ENCODE assay signal across 18 cellular contexts in genomic region chr9:5953743-5954707, GRCh38.
DNase-seq lines count a peak whose midpoint lies in the region; ATAC-seq, FAIRE-seq and TF ChIP-seq lines count a peak whose summit lies in the region.
"Had no signal": no experiment of that assay in that cellular context is flagged by ENCODE, and none has a peak within 500 bp of the region (broad histone marks: within the 10 kb centered on the region; RNA-seq: fewer than 3 reads in every experiment).

No MANE protein-coding gene starts in this region.

- TF ChIP-seq CTCF in choroid plexus epithelial cell (conservative IDR thresholded peaks at IDR 0.05; ENCODE audit: low read depth, low read length) (no peak), mesothelial cell of epicardium (IDR thresholded peaks at IDR 0.05; ENCODE audit: unreplicated experiment) (no peak), GM13976 (IDR thresholded peaks at IDR 0.05; ENCODE audit: borderline replicate concordance, control extremely low read depth, extremely low read depth, insufficient read depth, missing control alignments) (no peak)

- H3K4me3 Mint-ChIP-seq in mesothelial cell of epicardium: no peak overlapping the region
- H3K4me3 Mint-ChIP-seq: activated naive CD4-positive, alpha-beta T cell treated with anti-CD3 and anti-CD28 coated beads, Interleukin-2, amount 10 ng/mL, durations not matched to agents 7 days and 5 days; nephron progenitor cell; stimulated activated naive B cell treated with anti-CD40 and anti-IgM and Interleukin-4, amounts not matched to agents 10 μg/mL and 1 μg/mL and 100 μg/mL, for 72 hours had no signal

- ATAC-seq in GM19467 (IDR thresholded peaks at IDR 0.05; ENCODE audit: unreplicated experiment) (no peak), GM21515 (IDR thresholded peaks at IDR 0.05; ENCODE audit: unreplicated experiment) (no peak)
- ATAC-seq: heart left ventricle; left cardiac atrium; right cardiac atrium; stimulated activated naive B cell treated with anti-CD40 and anti-IgM and Interleukin-4, amounts not matched to agents 10 μg/mL and 1 μg/mL and 100 μg/mL, for 72 hours had no signal

- in situ Hi-C loops in GM13976 (cut with MboI; ENCODE audit: low sequenced_read_pairs, unreplicated experiment): no loop called here

- peaks cover 13% of the 10 kb centered on the region for H3K4me1 Mint-ChIP-seq in mesothelial cell of epicardium

- no peaks in the 10 kb centered on the region for H3K9me3 Mint-ChIP-seq in mesothelial cell of epicardium
- H3K9me3 Mint-ChIP-seq: activated naive CD4-positive, alpha-beta T cell treated with anti-CD3 and anti-CD28 coated beads, Interleukin-2, amount 10 ng/mL, durations not matched to agents 7 days and 5 days; nephron progenitor cell; stimulated activated naive B cell treated with anti-CD40 and anti-IgM and Interleukin-4, amounts not matched to agents 10 μg/mL and 1 μg/mL and 100 μg/mL, for 72 hours had no signal

- H3K27ac Mint-ChIP-seq in mesothelial cell of epicardium: peak overlapping the region; percentile 19
- H3K27ac Mint-ChIP-seq: activated naive CD4-positive, alpha-beta T cell treated with anti-CD3 and anti-CD28 coated beads, Interleukin-2, amount 10 ng/mL, durations not matched to agents 7 days and 5 days; nephron progenitor cell; stimulated activated naive B cell treated with anti-CD40 and anti-IgM and Interleukin-4, amounts not matched to agents 10 μg/mL and 1 μg/mL and 100 μg/mL, for 72 hours had no signal

- H3K4me3 ChIP-seq in choroid plexus epithelial cell (ENCODE audit: low read depth, low read length): no peak overlapping the region
- H3K4me3 ChIP-seq: heart left ventricle, SK-N-MC, uterus had no signal

- no peak for DNase-seq in GM19239 (ENCODE audit: insufficient read length, low spot score)
- DNase-seq in NCI-H1694 (lab: John Stamatoyannopoulos, UW): peak; percentile 7
- peak; percentile 23 for DNase-seq in choroid plexus epithelial cell (ENCODE audit: low read depth)
- DNase-seq in mesothelial cell of epicardium (ENCODE audit: low spot score in 2 of 2, unreplicated experiment in 2 of 2): no peak
- DNase-seq in GM13976 (ENCODE audit: low spot score): no peak
- DNase-seq: activated naive CD4-positive, alpha-beta T cell treated with anti-CD3 and anti-CD28 coated beads, Interleukin-2, amount 10 ng/mL, durations not matched to agents 7 days and 5 days; C1 segment of cervical spinal cord; heart left ventricle; left cardiac atrium; NCI-H146; nephron progenitor cell; NK-92 treated with Interleukin-12 subunit alpha and Interleukin-12 subunit beta, amount 100 ng/mL, for 24 hours; right cardiac atrium; stimulated activated naive B cell treated with anti-CD40 and anti-IgM and Interleukin-4, amounts not matched to agents 10 μg/mL and 1 μg/mL and 100 μg/mL, for 72 hours; uterus had no signal

- FAIRE-seq in GM19239 (lab: Jason Lieb, UNC): peak; percentile 91

- H3K36me3 Mint-ChIP-seq in mesothelial cell of epicardium: no peaks in the 10 kb centered on the region
- H3K36me3 Mint-ChIP-seq: stimulated activated naive B cell treated with anti-CD40 and anti-IgM and Interleukin-4, amounts not matched to agents 10 μg/mL and 1 μg/mL and 100 μg/mL, for 72 hours had no signal

- no peaks in the 10 kb centered on the region for H3K27me3 Mint-ChIP-seq in mesothelial cell of epicardium (ENCODE audit: low read depth)
- H3K27me3 Mint-ChIP-seq: activated naive CD4-positive, alpha-beta T cell treated with anti-CD3 and anti-CD28 coated beads, Interleukin-2, amount 10 ng/mL, durations not matched to agents 7 days and 5 days; stimulated activated naive B cell treated with anti-CD40 and anti-IgM and Interleukin-4, amounts not matched to agents 10 μg/mL and 1 μg/mL and 100 μg/mL, for 72 hours had no signal

Comparison
In these comparisons a context has a peak if more than half of its experiments do, and no peak if none do; other contexts are left out.
1. DNase-seq: peak in NCI-H1694 (single experiment) and choroid plexus epithelial cell (single experiment); none in GM19239 (single experiment), mesothelial cell of epicardium (0 of 2) and GM13976 (single experiment).